Comparison of ENCODE assay signal across 8 cellular contexts in the genomic region with DNA sequence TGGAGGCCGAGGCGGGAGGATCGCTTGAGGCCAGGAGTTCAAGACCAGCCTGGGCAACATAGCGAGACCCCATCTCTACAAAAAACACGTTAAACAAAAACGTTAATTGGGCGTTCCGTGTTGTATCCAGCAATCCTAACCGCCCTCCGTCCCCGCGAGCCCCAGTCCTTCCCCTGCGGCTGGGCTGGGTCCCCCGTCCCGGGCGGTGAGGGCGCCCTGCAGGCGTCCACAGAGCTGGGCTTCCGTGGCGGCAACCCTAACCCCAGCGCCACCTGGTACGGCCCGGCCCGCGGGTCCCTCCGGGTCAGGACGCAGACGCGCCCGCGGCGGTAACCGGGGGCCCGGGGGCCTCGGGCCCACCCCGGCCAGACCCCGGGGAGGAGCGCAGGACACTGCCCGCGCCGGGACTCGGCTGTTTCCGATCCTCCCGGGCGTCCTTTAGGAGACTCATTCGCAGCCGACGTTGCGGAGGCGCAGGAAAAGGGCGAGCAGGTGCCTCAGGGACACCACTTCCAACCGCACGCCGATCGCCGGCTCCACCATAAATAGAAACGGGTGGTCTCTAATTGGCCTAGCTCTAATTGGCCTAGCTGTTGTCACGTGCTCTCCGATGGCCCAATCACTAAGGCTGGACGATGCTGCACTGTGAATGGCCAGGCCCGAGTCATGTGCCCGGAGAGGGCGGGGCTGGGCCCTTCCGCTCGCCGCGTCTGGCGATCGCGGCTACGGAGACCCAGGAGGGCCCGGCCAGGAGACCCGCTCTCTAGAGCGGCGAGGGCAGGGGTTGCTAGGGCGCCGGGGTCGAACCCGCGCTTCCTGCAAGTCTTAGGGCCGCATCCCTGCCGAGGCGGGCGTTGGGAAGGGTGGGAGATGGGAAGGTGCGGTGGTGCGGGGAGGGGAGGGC. TPM values are rescaled to one million over a fixed set of nuclear protein-coding genes. Genes with fewer than 3 reads are reported as not detected.
DNase-seq lines count a peak whose midpoint lies in the region; ATAC-seq and TF ChIP-seq lines count a peak whose summit lies in the region.

No MANE protein-coding gene starts in this region.

- intact Hi-C loops in left colon (cut with DNase I, micrococcal nuclease): no loop called here

- H3K4me3 ChIP-seq in BLaER1: peak overlapping the region; percentile 83
- peak overlapping the region; percentile 88 for H3K4me3 ChIP-seq in coronary artery

- no peaks in the 10 kb centered on the region for H4K20me1 ChIP-seq in BLaER1

- H3K27ac ChIP-seq in BLaER1 (peak overlapping the region; percentile 99), coronary artery (peak overlapping the region; percentile 92 to 97)

- H3K9ac ChIP-seq in BLaER1: peak overlapping the region; percentile 96

- peak; percentile 96 for ATAC-seq in GM19324 (IDR thresholded peaks at IDR 0.05; ENCODE audit: low FRiP score, unreplicated experiment)
- ATAC-seq in HG03460 (IDR thresholded peaks at IDR 0.05; ENCODE audit: unreplicated experiment): peak; percentile 92
- peak; percentile 68 for ATAC-seq in left colon

- H3K36me3 ChIP-seq in BLaER1: no peaks in the 10 kb centered on the region

- no peak for TF ChIP-seq CTCF in coronary artery (IDR thresholded peaks at IDR 0.05)

- DNase-seq in NCI-H524 treated with DMSO at 0.1 percent for 48 hours (lab: John Stamatoyannopoulos, UW): peak; percentile 75
- DNase-seq in activated CD4-positive, alpha-beta T cell treated with anti-CD3 and anti-CD28 coated beads for 48 hours: peak; percentile 95
- peak; percentile 98 for DNase-seq in coronary artery (ENCODE audit: low spot score)
- DNase-seq in left colon: peak; percentile 93 to 98
- peak; percentile 83 to 84 for DNase-seq in stimulated activated CD4-positive, alpha-beta T cell treated with anti-CD3 and anti-CD28 coated beads, Interleukin-1b, Interleukin-23, amount 100 ng/mL, for 4 hours (ENCODE audit: low read depth in 2 of 2)

- H3K27me3 ChIP-seq in BLaER1: no peaks in the 10 kb centered on the region

- H3K9me3 ChIP-seq in BLaER1: peaks cover 2% of the 10 kb centered on the region

- peak overlapping the region; percentile 85 for H3K4me2 ChIP-seq in BLaER1

- H3K4me1 ChIP-seq in BLaER1: peaks cover 85% of the 10 kb centered on the region

RNA-seq across cellular contexts. Expression of a gene that starts 19.0 kb away (rescaled TPM):
- total RNA-seq in left colon: 100 to 1,000 TPM; 165 to 166 TPM

RNA-seq across cellular contexts. Expression of a gene that starts 24.9 kb away (rescaled TPM):
- 10 to 100 TPM in 1 of 2 donors, 1 to 10 TPM in 1; 5.2 to 10.0 TPM for total RNA-seq in left colon

RNA-seq across cellular contexts. Expression of a gene that starts 41.1 kb away (rescaled TPM):
- 100 to 1,000 TPM in 1 of 2 donors, 10 to 100 TPM in 1; 78.5 to 127 TPM for total RNA-seq in left colon

Comparison
In these comparisons a context has a peak if more than half of its experiments do, and no peak if none do; other contexts are left out.
1. Peak in every context shown above with its lines: DNase-seq, ATAC-seq, H3K4me3 ChIP-seq and H3K27ac ChIP-seq.